17 cellular contexts compared by ENCODE assay signal in genomic region chr7:94452257-94452656, GRCh38. TPM values are rescaled to one million over a fixed set of nuclear protein-coding genes. Genes with fewer than 3 reads are reported as not detected.
A peak's percentile ranks its signal among the peaks of the same experiment; 100 is the strongest.
DNase-seq lines count a peak whose midpoint lies in the region; TF ChIP-seq lines count a peak whose summit lies in the region.
"Had no signal": no experiment of that assay in that cellular context is flagged by ENCODE, and none has a peak within 500 bp of the region (broad histone marks: within the 10 kb centered on the region; RNA-seq: fewer than 3 reads in every experiment).

No MANE protein-coding gene starts in this region.

- no peak overlapping the region for H3K4me3 Mint-ChIP-seq in mesothelial cell of epicardium
- no peak overlapping the region for H3K4me3 Mint-ChIP-seq in activated CD4-positive, alpha-beta T cell treated with anti-CD3 and anti-CD28 coated beads, Interleukin-2, amount 10 ng/mL, durations not matched to agents 7 days and 5 days
- H3K4me3 Mint-ChIP-seq: activated naive CD8-positive, alpha-beta T cell treated with anti-CD3 and anti-CD28 coated beads, Interleukin-2, amount 10 ng/mL, durations not matched to agents 7 days and 5 days; stimulated activated effector memory CD8-positive, alpha-beta T cell treated with anti-CD3 and anti-CD28 coated beads, Interleukin-12 subunit alpha, Interleukin-12 subunit beta, amount 100 ng/mL, for 72 hours had no signal

- no peak overlapping the region for H3K27ac Mint-ChIP-seq in mesothelial cell of epicardium
- H3K27ac Mint-ChIP-seq in activated CD4-positive, alpha-beta T cell treated with anti-CD3 and anti-CD28 coated beads, Interleukin-2, amount 10 ng/mL, durations not matched to agents 7 days and 5 days, result no peak overlapping the region
- H3K27ac Mint-ChIP-seq: activated naive CD8-positive, alpha-beta T cell treated with anti-CD3 and anti-CD28 coated beads, Interleukin-2, amount 10 ng/mL, durations not matched to agents 7 days and 5 days; stimulated activated effector memory CD8-positive, alpha-beta T cell treated with anti-CD3 and anti-CD28 coated beads, Interleukin-12 subunit alpha, Interleukin-12 subunit beta, amount 100 ng/mL, for 72 hours had no signal

- peaks cover 15% of the 10 kb centered on the region for H3K4me1 Mint-ChIP-seq in mesothelial cell of epicardium
- H3K4me1 Mint-ChIP-seq in activated CD4-positive, alpha-beta T cell treated with anti-CD3 and anti-CD28 coated beads, Interleukin-2, amount 10 ng/mL, durations not matched to agents 7 days and 5 days, result no peaks in the 10 kb centered on the region
- H3K4me1 Mint-ChIP-seq: activated naive CD8-positive, alpha-beta T cell treated with anti-CD3 and anti-CD28 coated beads, Interleukin-2, amount 10 ng/mL, durations not matched to agents 7 days and 5 days had no signal

- WGBS in hepatocyte (ENCODE audit: low lambda C conversion rate, missing lambda C conversion rate), result 38% methylated on average over 4 of the region's 4 CpGs
- 68 to 75% methylated on average over 4 of the region's 4 CpGs for WGBS in GM23248 (ENCODE audit: low coverage in 1 of 2, low lambda C conversion rate in 2 of 2, missing lambda C conversion rate in 2 of 2), 2 experiments

- H3K27ac ChIP-seq in hepatocyte (peak overlapping the region; percentile 6), GM23248 (no peak overlapping the region)
- H3K27ac ChIP-seq: vagina had no signal

- no peaks in the 10 kb centered on the region for H3K9me3 ChIP-seq in hepatocyte (ENCODE audit: low read depth)
- no peaks in the 10 kb centered on the region for H3K9me3 ChIP-seq in GM23248 (ENCODE audit: low read depth)
- H3K9me3 ChIP-seq: vagina had no signal

- H3K27me3 ChIP-seq in hepatocyte (no peaks in the 10 kb centered on the region), GM23248 (replicated peaks; ENCODE audit: insufficient read depth) (no peaks in the 10 kb centered on the region)
- H3K27me3 ChIP-seq: vagina had no signal

- H3K4me2 ChIP-seq in hepatocyte, result peak overlapping the region; percentile 38
- H3K4me2 ChIP-seq in GM23248 (ENCODE audit: unreplicated experiment), result no peak overlapping the region

- no peaks in the 10 kb centered on the region for H3K36me3 Mint-ChIP-seq in mesothelial cell of epicardium
- H3K36me3 Mint-ChIP-seq in activated CD4-positive, alpha-beta T cell treated with anti-CD3 and anti-CD28 coated beads, Interleukin-2, amount 10 ng/mL, durations not matched to agents 7 days and 5 days (ENCODE audit: low read depth), result no peaks in the 10 kb centered on the region
- H3K36me3 Mint-ChIP-seq: activated naive CD8-positive, alpha-beta T cell treated with anti-CD3 and anti-CD28 coated beads, Interleukin-2, amount 10 ng/mL, durations not matched to agents 7 days and 5 days; stimulated activated effector memory CD8-positive, alpha-beta T cell treated with anti-CD3 and anti-CD28 coated beads, Interleukin-12 subunit alpha, Interleukin-12 subunit beta, amount 100 ng/mL, for 72 hours had no signal

- DNase-seq in DMS 273 (lab: John Stamatoyannopoulos, UW; ENCODE audit: unreplicated experiment) (peak; percentile 95), NCI-H187 (lab: John Stamatoyannopoulos, UW) (peak; percentile 21 to 51), NCI-H748 treated with DMSO at 0.1 percent for 48 hours (lab: John Stamatoyannopoulos, UW) (peak; percentile 82), hepatocyte (ENCODE audit: low spot score) (peak; percentile 34), GM23248 (no peak), mesothelial cell of epicardium (ENCODE audit: low spot score in 2 of 2, unreplicated experiment in 2 of 2) (no peak)
- DNase-seq in stimulated activated CD4-positive, alpha-beta T cell treated with anti-CD3 and anti-CD28 coated beads, Interleukin-1b, Interleukin-23, amount 100 ng/mL, for 48 hours, result no peak
- no peak for DNase-seq in activated CD4-positive, alpha-beta T cell treated with anti-CD3 and anti-CD28 coated beads, Interleukin-2, amount 10 ng/mL, durations not matched to agents 7 days and 5 days
- DNase-seq: activated CD8-positive, alpha-beta memory T cell treated with anti-CD3 and anti-CD28 coated beads, Interleukin-2, amount 50 U/mL, for 48 hours; activated naive CD8-positive, alpha-beta T cell treated with anti-CD3 and anti-CD28 coated beads, Interleukin-2, amount 10 ng/mL, durations not matched to agents 7 days and 5 days; erythroblast; mesenchymal stem cell; NCI-H2227 treated with DMSO at 0.1 percent for 48 hours; SIG-M5 had no signal

- CTCF ChIA-PET in activated CD4-positive, alpha-beta T cell treated with anti-CD3 and anti-CD28 coated beads, Interleukin-2, amount 10 ng/mL, durations not matched to agents 7 days and 5 days (lab: Charles Lee), result interaction anchor here (0.6 kb wide), 1 partner anchor 222 kb away, joined by 3 read pairs; no protein-coding TSS in a partner anchor

- H3K79me2 ChIP-seq in hepatocyte, result no peaks in the 10 kb centered on the region
- H3K79me2 ChIP-seq in GM23248 (ENCODE audit: insufficient read depth), result no peaks in the 10 kb centered on the region

- no peaks in the 10 kb centered on the region for H3K27me3 Mint-ChIP-seq in mesothelial cell of epicardium (ENCODE audit: low read depth)
- H3K27me3 Mint-ChIP-seq in activated CD4-positive, alpha-beta T cell treated with anti-CD3 and anti-CD28 coated beads, Interleukin-2, amount 10 ng/mL, durations not matched to agents 7 days and 5 days, result peaks cover 1% of the 10 kb centered on the region

- H2AFZ ChIP-seq in hepatocyte, result no peak overlapping the region
- no peak overlapping the region for H2AFZ ChIP-seq in GM23248

- in situ Hi-C loops in GM23248 (cut with MboI), result loop anchor here (25.0 kb wide), 3 partner anchors 585 to 1035 kb away; partner anchors contain the start of gene ASB4

- POLR2A ChIA-PET in activated CD4-positive, alpha-beta T cell treated with anti-CD3 and anti-CD28 coated beads, Interleukin-2, amount 10 ng/mL, durations not matched to agents 7 days and 5 days (lab: Charles Lee), result no interaction called here

- TF ChIP-seq CTCF in hepatocyte (IDR thresholded peaks at IDR 0.05; ENCODE audit: poor library complexity) (no peak), mesothelial cell of epicardium (IDR thresholded peaks at IDR 0.05; ENCODE audit: unreplicated experiment) (no peak)

- H3K9ac ChIP-seq in GM23248, result no peak overlapping the region

- H3K9me2 ChIP-seq in hepatocyte (replicated peaks; ENCODE audit: insufficient read depth) (no peaks in the 10 kb centered on the region), GM23248 (ENCODE audit: insufficient read depth) (no peaks in the 10 kb centered on the region)

- H3K4me3 ChIP-seq in hepatocyte (no peak overlapping the region), GM23248 (no peak overlapping the region)
- H3K4me3 ChIP-seq: GM12878, vagina had no signal

- H3F3A ChIP-seq in GM23248 (ENCODE audit: insufficient read depth), result no peaks in the 10 kb centered on the region

- H3K9me3 Mint-ChIP-seq in mesothelial cell of epicardium, result peaks cover 6% of the 10 kb centered on the region
- no peaks in the 10 kb centered on the region for H3K9me3 Mint-ChIP-seq in activated CD4-positive, alpha-beta T cell treated with anti-CD3 and anti-CD28 coated beads, Interleukin-2, amount 10 ng/mL, durations not matched to agents 7 days and 5 days
- H3K9me3 Mint-ChIP-seq: activated naive CD8-positive, alpha-beta T cell treated with anti-CD3 and anti-CD28 coated beads, Interleukin-2, amount 10 ng/mL, durations not matched to agents 7 days and 5 days; stimulated activated effector memory CD8-positive, alpha-beta T cell treated with anti-CD3 and anti-CD28 coated beads, Interleukin-12 subunit alpha, Interleukin-12 subunit beta, amount 100 ng/mL, for 72 hours had no signal

- H3K4me1 ChIP-seq in hepatocyte (ENCODE audit: insufficient read depth) (peaks cover 19% of the 10 kb centered on the region), GM23248 (ENCODE audit: insufficient read depth) (no peaks in the 10 kb centered on the region)
- H3K4me1 ChIP-seq: vagina had no signal

- H3K36me3 ChIP-seq in hepatocyte (replicated peaks; ENCODE audit: insufficient read depth, low read depth), result no peaks in the 10 kb centered on the region
- no peaks in the 10 kb centered on the region for H3K36me3 ChIP-seq in GM23248 (ENCODE audit: low read depth)
- H3K36me3 ChIP-seq: vagina had no signal

- H4K20me1 ChIP-seq in hepatocyte (ENCODE audit: insufficient read depth, poor library complexity, severe bottlenecking) (no peaks in the 10 kb centered on the region), GM23248 (ENCODE audit: insufficient read depth) (no peaks in the 10 kb centered on the region)

RNA-seq across cellular contexts. Expression of gene CASD1, which starts 57.4 kb away (rescaled TPM):
- total RNA-seq in hepatocyte, result 43.3 and 51.1 TPM in 2 replicates
- 13.7 and 16.8 TPM in 2 replicates for polyA plus RNA-seq in hepatocyte
- 11.1 and 12.3 TPM in 2 replicates for total RNA-seq in GM23248 (2014; rRNA removed; shearing (Covaris generic))
- polyA plus RNA-seq in GM23248 (2016; fragmentation: Nextera tagmentation; extraction: Ambion mirVana), result 5.9 and 6.0 TPM in 2 replicates
- total RNA-seq in mesothelial cell of epicardium, result 27.4 to 35.6 TPM (median 29.2 TPM) in 3 replicates
- 10 to 100 TPM; 13.2 to 13.7 TPM for total RNA-seq in activated CD4-positive, alpha-beta T cell treated with anti-CD3 and anti-CD28 coated beads, Interleukin-2, amount 10 ng/mL, durations not matched to agents 7 days and 5 days

RNA-seq across cellular contexts. Expression of gene COL1A2, which starts 57.6 kb away (rescaled TPM):
- total RNA-seq in hepatocyte, result 1,011 and 1,836 TPM in 2 replicates
- 2,013 and 2,200 TPM in 2 replicates for polyA plus RNA-seq in hepatocyte
- total RNA-seq in GM23248 (2014; rRNA removed; shearing (Covaris generic)), result 10,930 and 11,288 TPM in 2 replicates
- polyA plus RNA-seq in GM23248 (2016; fragmentation: Nextera tagmentation; extraction: Ambion mirVana), result 9,779 and 9,902 TPM in 2 replicates
- 2,538 to 2,739 TPM (median 2,734 TPM) in 3 replicates for total RNA-seq in mesothelial cell of epicardium
- under 1 TPM; 0.06 to 0.15 TPM for total RNA-seq in activated CD4-positive, alpha-beta T cell treated with anti-CD3 and anti-CD28 coated beads, Interleukin-2, amount 10 ng/mL, durations not matched to agents 7 days and 5 days

Comparison
In these comparisons a context has a peak if more than half of its experiments do, and no peak if none do; other contexts are left out.
1. DNase-seq: peak in DMS 273 (single experiment), NCI-H187 (2 of 2), NCI-H748 treated with DMSO at 0.1 percent for 48 hours (single experiment) and hepatocyte (single experiment); none in stimulated activated CD4-positive, alpha-beta T cell treated with anti-CD3 and anti-CD28 coated beads, Interleukin-1b, Interleukin-23, amount 100 ng/mL, for 48 hours (single experiment), GM23248 (single experiment), mesothelial cell of epicardium (0 of 2) and activated CD4-positive, alpha-beta T cell treated with anti-CD3 and anti-CD28 coated beads, Interleukin-2, amount 10 ng/mL, durations not matched to agents 7 days and 5 days (single experiment).
2. RNA of gene COL1A2, which starts 57.6 kb away (total RNA-seq): 10,930 to 11,288 TPM in GM23248, 2,538 to 2,739 TPM in mesothelial cell of epicardium and 1,011 to 1,836 TPM in hepatocyte; 0.06 to 0.15 TPM in activated CD4-positive, alpha-beta T cell treated with anti-CD3 and anti-CD28 coated beads, Interleukin-2, amount 10 ng/mL, durations not matched to agents 7 days and 5 days; every median in the first group is over 100 times any median in the second.